ENCODE assay signal across 32 cellular contexts in genomic region chr11:71341596-71341995, GRCh38.
"Had no signal": no experiment of that assay in that cellular context is flagged by ENCODE, and none has a peak within 500 bp of the region (broad histone marks: within the 10 kb centered on the region; RNA-seq: fewer than 3 reads in every experiment).

No MANE protein-coding gene starts in this region.

- H3K9ac ChIP-seq: SK-N-SH had no signal

- ATAC-seq: activated CD4-positive, alpha-beta T cell treated with anti-CD3 and anti-CD28 coated beads for 36 hours; activated CD4-positive, CD25-positive, alpha-beta regulatory T cell treated with anti-CD3 and anti-CD28 coated beads, Interleukin-2, amount 50 U/mL, for 24 hours; activated CD8-positive, alpha-beta T cell treated with anti-CD3 and anti-CD28 coated beads, Interleukin-2, amount 10 ng/mL, durations not matched to agents 7 days and 5 days; activated naive CD8-positive, alpha-beta T cell treated with anti-CD3 and anti-CD28 coated beads, Interleukin-2, amount 50 U/mL, for 24 hours; Panc1; WTC11 had no signal

- H3K27me3 ChIP-seq: cardiac muscle cell, MG63, SJSA1 had no signal

- H3K9me3 ChIP-seq: SJSA1, SK-N-SH had no signal

- H3K4me3 Mint-ChIP-seq: activated CD4-positive, alpha-beta T cell treated with anti-CD3 and anti-CD28 coated beads for 36 hours; activated CD4-positive, alpha-beta T cell treated with anti-CD3 and anti-CD28 coated beads, Interleukin-2, amount 10 ng/mL, durations not matched to agents 7 days and 5 days; activated CD8-positive, alpha-beta T cell treated with anti-CD3 and anti-CD28 coated beads, Interleukin-2, amount 10 ng/mL, durations not matched to agents 7 days and 5 days; activated naive CD4-positive, alpha-beta T cell treated with anti-CD3 and anti-CD28 coated beads, Interleukin-2, amount 10 ng/mL, durations not matched to agents 7 days and 5 days; activated naive CD8-positive, alpha-beta T cell; activated naive CD8-positive, alpha-beta T cell treated with anti-CD3 and anti-CD28 coated beads, Interleukin-2, amount 50 U/mL, for 24 hours; activated T-cell treated with anti-CD3 and anti-CD28 coated beads, Interleukin-2, amount 50 U/mL, for 24 hours; central memory CD8-positive, alpha-beta T cell; T-helper 1 cell treated with Interleukin-12 subunit alpha and Interleukin-12 subunit beta and Interleukin-4 antibody, amounts not matched to agents 30 μg/mL and 1 μg/mL, for 36 hours; T-helper 2 cell treated with Interferon-gamma antibody and Interleukin-4, amounts not matched to agents 5 μg/mL and 100 μg/mL, for 36 hours; WTC11 had no signal

- H3K4me3 ChIP-seq: cardiac muscle cell, MG63, SJSA1 had no signal

- H3K4me2 ChIP-seq: SK-N-SH had no signal

- DNase-seq: activated CD4-positive, alpha-beta T cell treated with anti-CD3 and anti-CD28 coated beads for 36 hours; activated CD4-positive, alpha-beta T cell treated with anti-CD3 and anti-CD28 coated beads, Interleukin-2, amount 10 ng/mL, durations not matched to agents 7 days and 5 days; activated CD4-positive, alpha-beta T cell treated with anti-CD3 and anti-CD28 coated beads, Interleukin-2, amount 50 U/mL, for 48 hours; activated CD8-positive, alpha-beta T cell treated with anti-CD3 and anti-CD28 coated beads, Interleukin-2, amount 10 ng/mL, durations not matched to agents 7 days and 5 days; activated naive CD4-positive, alpha-beta T cell treated with anti-CD3 and anti-CD28 coated beads, Interleukin-2, amount 10 ng/mL, durations not matched to agents 7 days and 5 days; activated naive CD8-positive, alpha-beta T cell treated with anti-CD3 and anti-CD28 coated beads, Interleukin-2, amount 50 U/mL, for 24 hours; activated T-cell treated with anti-CD3 and anti-CD28 coated beads, Interleukin-2, amount 50 U/mL, for 24 hours; anterior cingulate cortex; brain microvascular endothelial cell; Kasumi-1; KG1; MG63; NCI-H1092; NCI-H1436 treated with DMSO at 0.1 percent for 48 hours; NCI-H1694 treated with DMSO at 0.1 percent for 48 hours; NCI-H2029; NCI-H345; NCI-H524 treated with DMSO at 0.1 percent for 48 hours; RPMI8226; SHP77 treated with DMSO at 0.1 percent for 48 hours; SK-N-SH had no signal

- FAIRE-seq: TTC549 had no signal

- H3K27ac ChIP-seq: brain microvascular endothelial cell, cardiac muscle cell had no signal

- H3K36me3 ChIP-seq: brain microvascular endothelial cell, cardiac muscle cell, MG63, SJSA1 had no signal

- H3K27ac Mint-ChIP-seq: activated CD4-positive, alpha-beta T cell treated with anti-CD3 and anti-CD28 coated beads for 36 hours; activated CD4-positive, alpha-beta T cell treated with anti-CD3 and anti-CD28 coated beads, Interleukin-2, amount 10 ng/mL, durations not matched to agents 7 days and 5 days; activated CD8-positive, alpha-beta T cell treated with anti-CD3 and anti-CD28 coated beads, Interleukin-2, amount 10 ng/mL, durations not matched to agents 7 days and 5 days; activated naive CD4-positive, alpha-beta T cell treated with anti-CD3 and anti-CD28 coated beads, Interleukin-2, amount 10 ng/mL, durations not matched to agents 7 days and 5 days; activated naive CD8-positive, alpha-beta T cell; activated naive CD8-positive, alpha-beta T cell treated with anti-CD3 and anti-CD28 coated beads, Interleukin-2, amount 50 U/mL, for 24 hours; activated T-cell treated with anti-CD3 and anti-CD28 coated beads, Interleukin-2, amount 50 U/mL, for 24 hours; activated T-helper 2 cell treated with anti-CD3 and anti-CD28 coated beads, Interferon-gamma antibody, Interleukin-2, Interleukin-4, amounts not matched to agents 10 μg/mL and 5 μg/mL and 100 μg/mL, durations not matched to agents 14 hours and 24 hours and 36 hours; T-helper 1 cell treated with Interleukin-12 subunit alpha and Interleukin-12 subunit beta and Interleukin-4 antibody, amounts not matched to agents 30 μg/mL and 1 μg/mL, for 36 hours; T-helper 2 cell treated with Interferon-gamma antibody and Interleukin-4, amounts not matched to agents 5 μg/mL and 100 μg/mL, for 36 hours; WTC11 had no signal

- H3K9me3 Mint-ChIP-seq: activated CD4-positive, alpha-beta T cell treated with anti-CD3 and anti-CD28 coated beads, Interleukin-2, amount 10 ng/mL, durations not matched to agents 7 days and 5 days; activated naive CD4-positive, alpha-beta T cell treated with anti-CD3 and anti-CD28 coated beads, Interleukin-2, amount 10 ng/mL, durations not matched to agents 7 days and 5 days; activated naive CD8-positive, alpha-beta T cell treated with anti-CD3 and anti-CD28 coated beads, Interleukin-2, amount 50 U/mL, for 24 hours; activated T-cell treated with anti-CD3 and anti-CD28 coated beads, Interleukin-2, amount 50 U/mL, for 24 hours; activated T-helper 2 cell treated with anti-CD3 and anti-CD28 coated beads, Interferon-gamma antibody, Interleukin-2, Interleukin-4, amounts not matched to agents 10 μg/mL and 5 μg/mL and 100 μg/mL, durations not matched to agents 14 hours and 24 hours and 36 hours; central memory CD8-positive, alpha-beta T cell; T-helper 1 cell treated with Interleukin-12 subunit alpha and Interleukin-12 subunit beta and Interleukin-4 antibody, amounts not matched to agents 30 μg/mL and 1 μg/mL, for 36 hours; T-helper 2 cell treated with Interferon-gamma antibody and Interleukin-4, amounts not matched to agents 5 μg/mL and 100 μg/mL, for 36 hours had no signal

- H3K36me3 Mint-ChIP-seq: activated naive CD4-positive, alpha-beta T cell treated with anti-CD3 and anti-CD28 coated beads, Interleukin-2, amount 10 ng/mL, durations not matched to agents 7 days and 5 days; activated naive CD8-positive, alpha-beta T cell; WTC11 had no signal

- H3K27me3 Mint-ChIP-seq: activated CD4-positive, alpha-beta T cell treated with anti-CD3 and anti-CD28 coated beads, Interleukin-2, amount 10 ng/mL, durations not matched to agents 7 days and 5 days; activated naive CD4-positive, alpha-beta T cell treated with anti-CD3 and anti-CD28 coated beads, Interleukin-2, amount 10 ng/mL, durations not matched to agents 7 days and 5 days had no signal

- H3K4me1 Mint-ChIP-seq: activated CD4-positive, alpha-beta T cell treated with anti-CD3 and anti-CD28 coated beads for 36 hours; activated CD4-positive, alpha-beta T cell treated with anti-CD3 and anti-CD28 coated beads, Interleukin-2, amount 10 ng/mL, durations not matched to agents 7 days and 5 days; activated naive CD4-positive, alpha-beta T cell treated with anti-CD3 and anti-CD28 coated beads, Interleukin-2, amount 10 ng/mL, durations not matched to agents 7 days and 5 days; activated naive CD8-positive, alpha-beta T cell treated with anti-CD3 and anti-CD28 coated beads, Interleukin-2, amount 50 U/mL, for 24 hours; central memory CD8-positive, alpha-beta T cell had no signal
